ENCODE assay signal across 25 cellular contexts in the genomic region with DNA sequence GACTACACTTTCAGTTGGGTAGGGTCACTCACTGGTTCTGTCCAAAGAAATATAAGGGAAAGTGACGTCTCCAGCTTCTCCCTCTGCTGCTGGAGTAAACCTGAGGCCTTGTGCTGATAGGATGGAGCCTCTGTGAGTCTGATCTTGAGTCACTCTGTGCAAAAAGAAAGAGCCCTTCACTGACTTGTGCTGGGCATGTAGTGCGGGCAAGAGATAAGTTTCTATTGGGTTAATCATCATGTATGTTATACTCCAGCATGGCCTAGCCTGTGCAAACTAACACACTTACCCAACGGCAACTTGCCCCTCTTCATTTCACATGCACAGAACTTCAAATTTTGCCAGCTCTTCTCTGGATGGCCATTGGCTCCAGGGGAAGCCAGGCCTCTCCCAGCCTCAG.
"Had no signal": no experiment of that assay in that cellular context is flagged by ENCODE, and none has a peak within 500 bp of the region (broad histone marks: within the 10 kb centered on the region; RNA-seq: fewer than 3 reads in every experiment).

No MANE protein-coding gene starts in this region.

- H3K27ac ChIP-seq: colonic mucosa, epithelial cell of prostate, gastrocnemius medialis, heart right ventricle, left lung, lower lobe of right lung had no signal

- H3K36me3 Mint-ChIP-seq: mesothelial cell of epicardium, naive B cell had no signal

- ATAC-seq: esophagus mucosa, gastrocnemius medialis, heart right ventricle, left cardiac atrium, left lung, left ventricle myocardium superior, lower lobe of right lung, mucosa of descending colon had no signal

- H3K27ac Mint-ChIP-seq: dendritic cell treated with granulocyte-macrophage colony-stimulating factor and Interleukin-4, amounts not matched to agents 40 ng/mL and 50 ng/mL, for 4 days; mesothelial cell of epicardium; naive B cell had no signal

- FAIRE-seq: endothelial cell of umbilical vein, islet of Langerhans, keratinocyte had no signal

- H3K36me3 ChIP-seq: colonic mucosa, gastrocnemius medialis, heart right ventricle, left lung, lower lobe of right lung had no signal

- H3K4me1 ChIP-seq: colonic mucosa, gastrocnemius medialis, left lung, lower lobe of right lung had no signal

- H3K4me3 ChIP-seq: colonic mucosa, gastrocnemius medialis, heart right ventricle, left lung, lower lobe of right lung, mucosa of descending colon had no signal

- H3K4me3 Mint-ChIP-seq: dendritic cell treated with granulocyte-macrophage colony-stimulating factor and Interleukin-4, amounts not matched to agents 40 ng/mL and 50 ng/mL, for 4 days; mesothelial cell of epicardium; naive B cell had no signal

- H3K27me3 ChIP-seq: colonic mucosa, gastrocnemius medialis, heart right ventricle had no signal

- H3K4me1 Mint-ChIP-seq: mesothelial cell of epicardium, naive B cell had no signal

- H3K9me3 Mint-ChIP-seq: dendritic cell treated with granulocyte-macrophage colony-stimulating factor and Interleukin-4, amounts not matched to agents 40 ng/mL and 50 ng/mL, for 4 days had no signal

- H3K9me3 ChIP-seq: colonic mucosa, gastrocnemius medialis, lower lobe of right lung, mucosa of descending colon had no signal

- DNase-seq: colonic mucosa; cortex of kidney; effector CD4-positive, alpha-beta T cell; effector memory CD4-positive, alpha-beta T cell; erythroblast; foreskin melanocyte; gastrocnemius medialis; glutamatergic neuron; head of caudate nucleus; heart right ventricle; hippocampal formation; left cardiac atrium; left lung; left ventricle myocardium superior; lower lobe of right lung; mesenchymal stem cell; mucosa of descending colon; naive B cell had no signal
